Comparison of ENCODE assay signal across 1 cellular context in the genomic region with DNA sequence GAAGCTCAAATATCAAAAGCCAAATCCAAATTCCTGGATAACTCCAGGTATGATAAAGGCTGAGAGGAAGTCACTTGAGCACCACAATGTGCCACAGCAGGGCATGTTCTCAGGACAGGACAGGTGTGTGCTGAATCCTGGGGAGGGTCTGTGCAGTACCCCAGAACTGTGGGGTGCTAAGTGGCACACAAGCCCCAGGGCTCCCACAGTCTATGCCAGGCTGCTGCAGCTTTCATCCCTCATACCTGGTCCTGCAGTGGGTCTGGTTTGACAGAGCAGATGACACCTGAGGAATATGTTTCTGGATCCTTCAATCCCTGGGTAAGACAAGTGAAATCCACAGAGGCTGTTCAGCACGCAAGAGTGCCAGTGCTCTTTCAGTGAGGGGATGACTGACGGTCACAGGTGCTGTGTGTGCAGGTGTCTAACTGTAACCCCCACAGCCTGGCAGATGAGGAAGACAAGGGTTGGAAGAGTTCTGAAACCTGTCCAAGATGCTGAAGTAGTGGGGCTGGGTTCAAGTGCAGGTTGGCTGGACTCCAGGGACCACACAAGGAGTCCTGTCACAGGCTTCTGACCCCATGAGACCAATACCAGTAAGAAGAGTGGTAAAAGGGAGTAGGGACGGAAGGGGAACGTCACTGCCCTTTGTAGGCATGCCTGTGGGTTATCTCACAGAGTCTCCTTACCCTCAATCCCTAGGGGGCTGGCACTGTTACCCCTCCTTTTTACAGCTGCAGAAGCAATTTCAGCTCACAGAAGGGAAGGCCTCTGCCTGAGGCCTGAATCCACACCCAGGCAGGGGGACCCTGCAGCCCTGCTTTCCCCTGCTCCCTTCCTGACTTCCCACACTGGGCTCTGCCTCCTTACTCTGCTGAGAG.
TF ChIP-seq lines count a peak whose summit lies in the region.

No MANE protein-coding gene starts in this region.

TF ChIP-seq in IMR-90, 13 proteins besides CTCF, POLR2A, EP300 and RAD21:
- no peak for TF ChIP-seq MAZ (IDR thresholded peaks at IDR 0.05; ENCODE audit: borderline replicate concordance, low read depth, low read length)
- TF ChIP-seq BHLHE40 (IDR thresholded peaks at IDR 0.05; ENCODE audit: low read depth, low read length): no peak
- no peak for TF ChIP-seq RFX5 (IDR thresholded peaks at IDR 0.05; ENCODE audit: low read depth, low read length)
- no peak for TF ChIP-seq SMC3 (IDR thresholded peaks at IDR 0.05; ENCODE audit: low read depth, low read length)
- no peak for TF ChIP-seq CEBPB (IDR thresholded peaks at IDR 0.05; ENCODE audit: low read depth, low read length)
- no peak for TF ChIP-seq MAFK (IDR thresholded peaks at IDR 0.05; ENCODE audit: low read depth, low read length)
- no peak for TF ChIP-seq MXI1 (IDR thresholded peaks at IDR 0.05; ENCODE audit: borderline replicate concordance, low read depth, low read length)
- no peak for TF ChIP-seq CHD1 (IDR thresholded peaks at IDR 0.05; ENCODE audit: low read depth, low read length)
- no peak for TF ChIP-seq RCOR1 (IDR thresholded peaks at IDR 0.05; ENCODE audit: insufficient replicate concordance, low read length)
TF ChIP-seq in IMR-90: peak in this region for 0.
